ENCODE assay signal across 28 cellular contexts in genomic region chr7:69912846-69913245, GRCh38.
"Had no signal": no experiment of that assay in that cellular context is flagged by ENCODE, and none has a peak within 500 bp of the region (broad histone marks: within the 10 kb centered on the region; RNA-seq: fewer than 3 reads in every experiment).

No MANE protein-coding gene starts in this region.

- H3K27me3 ChIP-seq: body of pancreas, colonic mucosa, esophagus muscularis mucosa, heart left ventricle, right atrium auricular region, spleen, testis had no signal

- DNase-seq: activated CD4-positive, alpha-beta T cell treated with anti-CD3 and anti-CD28 coated beads for 1 hour; activated CD8-positive, alpha-beta memory T cell treated with anti-CD3 and anti-CD28 coated beads, Interleukin-2, amount 10 ng/mL, durations not matched to agents 7 days and 5 days; activated CD8-positive, alpha-beta T cell treated with anti-CD3 and anti-CD28 coated beads, Interleukin-2, amount 10 ng/mL, durations not matched to agents 7 days and 5 days; activated naive CD8-positive, alpha-beta T cell treated with anti-CD3 and anti-CD28 coated beads, Interleukin-2, amount 50 U/mL, for 24 hours; activated T-cell treated with anti-CD3 and anti-CD28 coated beads, Interleukin-2, amount 50 U/mL, for 48 hours; body of pancreas; colonic mucosa; endodermal cell; foreskin fibroblast; heart left ventricle; hypothalamus; naive B cell; nucleus accumbens; spleen; stimulated activated naive CD4-positive, alpha-beta T cell treated with Interleukin-2 at 50 U/mL for 16 hours; SW 1271; T1000; testis; transverse colon had no signal

- H3K36me3 Mint-ChIP-seq: activated CD8-positive, alpha-beta memory T cell treated with anti-CD3 and anti-CD28 coated beads, Interleukin-2, amount 10 ng/mL, durations not matched to agents 7 days and 5 days; activated naive CD4-positive, alpha-beta T cell treated with anti-CD3 and anti-CD28 coated beads, Interleukin-2, amount 50 U/mL, for 24 hours; WTC11 had no signal

- H3K27ac Mint-ChIP-seq: activated CD8-positive, alpha-beta memory T cell treated with anti-CD3 and anti-CD28 coated beads, Interleukin-2, amount 10 ng/mL, durations not matched to agents 7 days and 5 days; activated CD8-positive, alpha-beta T cell treated with anti-CD3 and anti-CD28 coated beads, Interleukin-2, amount 10 ng/mL, durations not matched to agents 7 days and 5 days; activated naive CD4-positive, alpha-beta T cell treated with anti-CD3 and anti-CD28 coated beads, Interleukin-2, amount 50 U/mL, for 24 hours; activated naive CD8-positive, alpha-beta T cell treated with anti-CD3 and anti-CD28 coated beads, Interleukin-2, amount 50 U/mL, for 24 hours; activated T-helper 2 cell treated with anti-CD3 and anti-CD28 coated beads, Interferon-gamma antibody, Interleukin-2, Interleukin-4, amounts not matched to agents 10 μg/mL and 5 μg/mL and 100 μg/mL, durations not matched to agents 14 hours and 24 hours and 36 hours; T-helper 1 cell treated with Interleukin-12 subunit alpha and Interleukin-12 subunit beta and Interleukin-4 antibody, amounts not matched to agents 30 μg/mL and 1 μg/mL, for 36 hours; WTC11 had no signal

- H3K4me1 Mint-ChIP-seq: activated CD8-positive, alpha-beta memory T cell treated with anti-CD3 and anti-CD28 coated beads, Interleukin-2, amount 10 ng/mL, durations not matched to agents 7 days and 5 days; activated naive CD4-positive, alpha-beta T cell treated with anti-CD3 and anti-CD28 coated beads, Interleukin-2, amount 50 U/mL, for 24 hours; activated naive CD8-positive, alpha-beta T cell treated with anti-CD3 and anti-CD28 coated beads, Interleukin-2, amount 50 U/mL, for 24 hours had no signal

- ATAC-seq: activated CD8-positive, alpha-beta memory T cell treated with anti-CD3 and anti-CD28 coated beads, Interleukin-2, amount 10 ng/mL, durations not matched to agents 7 days and 5 days; activated CD8-positive, alpha-beta T cell treated with anti-CD3 and anti-CD28 coated beads, Interleukin-2, amount 10 ng/mL, durations not matched to agents 7 days and 5 days; activated naive CD8-positive, alpha-beta T cell treated with anti-CD3 and anti-CD28 coated beads, Interleukin-2, amount 50 U/mL, for 24 hours; body of pancreas; heart left ventricle; WTC11 had no signal

- H3K9me3 ChIP-seq: body of pancreas, colonic mucosa, esophagus muscularis mucosa, testis had no signal

- H3K4me3 ChIP-seq: body of pancreas, colonic mucosa, esophagus muscularis mucosa, heart left ventricle, right atrium auricular region, spleen, testis, transverse colon had no signal

- H3K4me1 ChIP-seq: body of pancreas, colonic mucosa, right atrium auricular region, spleen, testis had no signal

- H3K4me3 Mint-ChIP-seq: activated CD8-positive, alpha-beta memory T cell treated with anti-CD3 and anti-CD28 coated beads, Interleukin-2, amount 10 ng/mL, durations not matched to agents 7 days and 5 days; activated CD8-positive, alpha-beta T cell treated with anti-CD3 and anti-CD28 coated beads, Interleukin-2, amount 10 ng/mL, durations not matched to agents 7 days and 5 days; activated naive CD4-positive, alpha-beta T cell treated with anti-CD3 and anti-CD28 coated beads, Interleukin-2, amount 50 U/mL, for 24 hours; activated naive CD8-positive, alpha-beta T cell treated with anti-CD3 and anti-CD28 coated beads, Interleukin-2, amount 50 U/mL, for 24 hours; endodermal cell; mesothelial cell of epicardium; naive B cell; neural crest cell; T-helper 1 cell treated with Interleukin-12 subunit alpha and Interleukin-12 subunit beta and Interleukin-4 antibody, amounts not matched to agents 30 μg/mL and 1 μg/mL, for 36 hours; WTC11 had no signal

- H3K9me3 Mint-ChIP-seq: activated naive CD4-positive, alpha-beta T cell treated with anti-CD3 and anti-CD28 coated beads, Interleukin-2, amount 50 U/mL, for 24 hours; mesothelial cell of epicardium; neural crest cell; WTC11 had no signal

- H3K27me3 Mint-ChIP-seq: activated CD8-positive, alpha-beta memory T cell treated with anti-CD3 and anti-CD28 coated beads, Interleukin-2, amount 10 ng/mL, durations not matched to agents 7 days and 5 days; activated naive CD4-positive, alpha-beta T cell treated with anti-CD3 and anti-CD28 coated beads, Interleukin-2, amount 50 U/mL, for 24 hours; activated naive CD8-positive, alpha-beta T cell treated with anti-CD3 and anti-CD28 coated beads, Interleukin-2, amount 50 U/mL, for 24 hours; naive B cell had no signal

- H3K27ac ChIP-seq: body of pancreas, colonic mucosa, esophagus muscularis mucosa, heart left ventricle, right atrium auricular region, spleen, testis, transverse colon had no signal

- FAIRE-seq: urothelium cell line had no signal

- H3K36me3 ChIP-seq: colonic mucosa, esophagus muscularis mucosa, heart left ventricle, right atrium auricular region, spleen, transverse colon had no signal
